8 cellular contexts compared by ENCODE assay signal in genomic region chr6:83884523-83884922, GRCh38. TPM values are rescaled to one million over a fixed set of nuclear protein-coding genes. Genes with fewer than 3 reads are reported as not detected.
A peak's percentile ranks its signal among the peaks of the same experiment; 100 is the strongest.
DNase-seq lines count a peak whose midpoint lies in the region; ATAC-seq, FAIRE-seq and TF ChIP-seq lines count a peak whose summit lies in the region.

No MANE protein-coding gene starts in this region.

- H3K27ac ChIP-seq in GM23248 (no peak overlapping the region), PC-3 (ENCODE audit: low read length) (no peak overlapping the region), H1 (ENCODE audit: low read depth, low read length) (no peak overlapping the region)
- no peak overlapping the region for H3K27ac ChIP-seq in naive thymus-derived CD4-positive, alpha-beta T cell (ENCODE audit: low read depth, low read length)

- H3K9me3 Mint-ChIP-seq in activated naive CD4-positive, alpha-beta T cell treated with anti-CD3 and anti-CD28 coated beads, Interleukin-2, amount 50 U/mL, for 72 hours = peaks cover 0 to 6% of the 10 kb centered on the region in 2 donors
- H3K9me3 Mint-ChIP-seq in naive thymus-derived CD4-positive, alpha-beta T cell = peaks cover 0 to 3% (median 0%) of the 10 kb centered on the region in 11 donors
- H3K9me3 Mint-ChIP-seq in activated CD4-positive, alpha-beta memory T cell treated with anti-CD3 and anti-CD28 coated beads for 36 hours = no peaks in the 10 kb centered on the region

- no peak overlapping the region for H3K14ac ChIP-seq in H1 (ENCODE audit: insufficient read length)

- BruUV-seq in PC-3 (replicated peaks; lab: Mats Ljungman, UMichigan) = no TSS peak

- no peaks in the 10 kb centered on the region for H3K23me2 ChIP-seq in H1 (ENCODE audit: low read depth, low read length)

- H3K36me3 Mint-ChIP-seq in activated naive CD4-positive, alpha-beta T cell treated with anti-CD3 and anti-CD28 coated beads, Interleukin-2, amount 50 U/mL, for 72 hours = peaks cover 0 to 5% of the 10 kb centered on the region in 2 donors
- peaks cover 0 to 6% (median 1%) of the 10 kb centered on the region in 5 donors for H3K36me3 Mint-ChIP-seq in naive thymus-derived CD4-positive, alpha-beta T cell
- H3K36me3 Mint-ChIP-seq in activated CD4-positive, alpha-beta memory T cell treated with anti-CD3 and anti-CD28 coated beads for 36 hours = no peaks in the 10 kb centered on the region

- no peak overlapping the region for H2BK120ac ChIP-seq in H1 (replicated peaks; ENCODE audit: low read depth, low read length)

- 3 to 5% methylated on average over 4 of the region's 4 CpGs for WGBS in GM23248 (ENCODE audit: low coverage in 1 of 2, low lambda C conversion rate in 2 of 2, missing lambda C conversion rate in 2 of 2), 2 experiments
- WGBS in H1 (ENCODE audit: extremely low coverage in 1 of 2, insufficient coverage in 1 of 2, insufficient read length in 1 of 2, insufficient replicate concordance in 2 of 2, low coverage in 1 of 2, low lambda C conversion rate in 2 of 2, missing lambda C conversion rate in 1 of 2), 2 experiments = 64% methylated on average over 4 of the region's 4 CpGs; no CpG with 5 or more reads in 1 of the 2 experiments

- peak; percentile 42 for FAIRE-seq in H1 (lab: Jason Lieb, UNC)

- H3K4me1 ChIP-seq in GM23248 (ENCODE audit: insufficient read depth) = 0 out of 2 replicates have a peak, but pooled peaks cover 3% of the 10 kb centered on the region
- H3K4me1 ChIP-seq in PC-3 (ENCODE audit: insufficient read depth, low read length) = peaks cover 3% of the 10 kb centered on the region; the same call in 1 of the 2 replicates
- no peaks in the 10 kb centered on the region for H3K4me1 ChIP-seq in H1 (replicated peaks in 1 of 4; ENCODE audit: control insufficient read depth in 3 of 4, insufficient read depth in 4 of 4, low read length in 3 of 4)
- H3K4me1 ChIP-seq in naive thymus-derived CD4-positive, alpha-beta T cell (ENCODE audit: control insufficient read depth in 2 of 2, insufficient read depth in 2 of 2, low read length in 2 of 2) = no peaks in the 10 kb centered on the region

- H2AFZ ChIP-seq in GM23248 (no peak overlapping the region), PC-3 (ENCODE audit: low read length) (no peak overlapping the region), H1 (ENCODE audit: low read length) (no peak overlapping the region)

- no peak for TF ChIP-seq EP300 in H1 (IDR thresholded peaks at IDR 0.05; ENCODE audit: borderline replicate concordance in 1 of 2, low read depth in 2 of 2, low read length in 2 of 2)

- H3K4me3 Mint-ChIP-seq in naive thymus-derived CD4-positive, alpha-beta T cell = no peak overlapping the region
- H3K4me3 Mint-ChIP-seq in activated CD4-positive, alpha-beta memory T cell treated with anti-CD3 and anti-CD28 coated beads for 36 hours = no peak overlapping the region

- H3K4me2 ChIP-seq in GM23248 (ENCODE audit: unreplicated experiment) (no peak overlapping the region), PC-3 (ENCODE audit: low read length) (no peak overlapping the region), H1 (ENCODE audit: insufficient read depth in 1 of 2, low read depth in 2 of 2, low read length in 2 of 2) (no peak overlapping the region)

- no peak overlapping the region for H3K23ac ChIP-seq in H1 (ENCODE audit: insufficient read length)

- peak; percentile 85 to 92 for TF ChIP-seq RAD21 in H1 (IDR thresholded peaks at IDR 0.05 in 1 of 2, conservative IDR thresholded peaks at IDR 0.05 in 1 of 2; ENCODE audit: low read depth in 2 of 2, low read length in 2 of 2)

- H4K8ac ChIP-seq in H1 (ENCODE audit: extremely low read depth, insufficient read depth, low read length) = no peak overlapping the region

- no peak overlapping the region for H2BK20ac ChIP-seq in H1 (ENCODE audit: low read length)

- no peak overlapping the region for H2BK15ac ChIP-seq in H1 (ENCODE audit: low read length)

- H3K56ac ChIP-seq in H1 (replicated peaks; ENCODE audit: insufficient read length, low read depth, low read length) = no peak overlapping the region

- H3K27me3 ChIP-seq in GM23248 (replicated peaks; ENCODE audit: insufficient read depth) = no peaks in the 10 kb centered on the region
- H3K27me3 ChIP-seq in PC-3 (ENCODE audit: low read length) = no peaks in the 10 kb centered on the region
- no peaks in the 10 kb centered on the region for H3K27me3 ChIP-seq in H1 (replicated peaks in 1 of 4; ENCODE audit: control insufficient read depth in 3 of 4, extremely low read depth in 1 of 4, insufficient read depth in 3 of 4, low read length in 3 of 4)
- no peaks in the 10 kb centered on the region for H3K27me3 ChIP-seq in naive thymus-derived CD4-positive, alpha-beta T cell (ENCODE audit: control insufficient read depth in 2 of 2, insufficient read depth in 2 of 2, low read length in 2 of 2)

- TF ChIP-seq CTCF in PC-3 (conservative IDR thresholded peaks at IDR 0.05; ENCODE audit: low read depth, low read length) (peak; percentile 81), H1 (IDR thresholded peaks at IDR 0.05; ENCODE audit: control extremely low read depth in 1 of 3, insufficient read depth in 1 of 3, low read depth in 1 of 3, low read length in 3 of 3) (peak in 2 of 3 experiments; percentile 20 to 56; a peak in 2 of 4 replicates)

- CTCF ChIA-PET in PC-3 (lab: Charles Lee) (no interaction called here), H1 (lab: Charles Lee; ENCODE audit: partially characterized antibody) (interaction anchor here (0.6 to 2.0 kb wide), 6 partner anchors 12 to 357 kb away, joined by 3 to 6 read pairs (median 4); no protein-coding TSS in a partner anchor)
- CTCF ChIA-PET in naive thymus-derived CD4-positive, alpha-beta T cell (lab: Charles Lee) = interaction anchor here (1.9 to 2.4 kb wide), 2 partner anchors 336 to 344 kb away, joined by 10 to 12 read pairs; partner anchors contain the start of gene CEP162
- CTCF ChIA-PET in activated CD4-positive, alpha-beta memory T cell treated with anti-CD3 and anti-CD28 coated beads for 36 hours (lab: Charles Lee) = interaction anchor here (0.8 to 1.2 kb wide), 7 partner anchors 23 to 1437 kb away, joined by 3 to 12 read pairs (median 3); partner anchors contain the start of genes CEP162 and CYB5R4

- H3K9me2 ChIP-seq in GM23248 (ENCODE audit: insufficient read depth) (no peaks in the 10 kb centered on the region), PC-3 (replicated peaks; ENCODE audit: low read length) (no peaks in the 10 kb centered on the region)

- in situ Hi-C loops in GM23248 (cut with MboI) = loop anchor here (25.0 kb wide), 3 partner anchors 678 to 1453 kb away; partner anchors contain the start of gene TBX18

- H2AK5ac ChIP-seq in H1 (ENCODE audit: low read depth, low read length) = no peak overlapping the region

- no peak for TF ChIP-seq POLR2A in H1 (IDR thresholded peaks at IDR 0.05; ENCODE audit: control extremely low read depth in 1 of 2, low read depth in 2 of 2, low read length in 2 of 2)

- POLR2A ChIA-PET in PC-3 (lab: Charles Lee; ENCODE audit: unreplicated experiment) (no interaction called here), H1 (lab: Charles Lee; ENCODE audit: partially characterized antibody) (no interaction called here)
- POLR2A ChIA-PET in naive thymus-derived CD4-positive, alpha-beta T cell (lab: Charles Lee) = no interaction called here
- POLR2A ChIA-PET in activated CD4-positive, alpha-beta memory T cell treated with anti-CD3 and anti-CD28 coated beads for 36 hours (lab: Charles Lee) = no interaction called here

- no peak overlapping the region for H3K18ac ChIP-seq in H1 (ENCODE audit: extremely low read depth, low read length)

- no peak overlapping the region for H2BK5ac ChIP-seq in H1 (ENCODE audit: low read depth, low read length)

- H2BK12ac ChIP-seq in H1 (ENCODE audit: low read depth, low read length) = no peak overlapping the region

- H3F3A ChIP-seq in GM23248 (ENCODE audit: insufficient read depth) (no peaks in the 10 kb centered on the region), PC-3 (ENCODE audit: low read length, unreplicated experiment) (no peaks in the 10 kb centered on the region)

- H3K27ac Mint-ChIP-seq in activated naive CD4-positive, alpha-beta T cell treated with anti-CD3 and anti-CD28 coated beads, Interleukin-2, amount 50 U/mL, for 72 hours = no peak overlapping the region
- H3K27ac Mint-ChIP-seq in naive thymus-derived CD4-positive, alpha-beta T cell = no peak overlapping the region
- H3K27ac Mint-ChIP-seq in activated CD4-positive, alpha-beta memory T cell treated with anti-CD3 and anti-CD28 coated beads for 36 hours = no peak overlapping the region

- H3K9me3 ChIP-seq in GM23248 (ENCODE audit: low read depth) (no peaks in the 10 kb centered on the region), PC-3 (ENCODE audit: low read length) (no peaks in the 10 kb centered on the region), H1 (ENCODE audit: insufficient read depth in 2 of 2, low read depth in 1 of 2, low read length in 1 of 2) (no peaks in the 10 kb centered on the region)
- no peaks in the 10 kb centered on the region for H3K9me3 ChIP-seq in naive thymus-derived CD4-positive, alpha-beta T cell (ENCODE audit: control insufficient read depth in 2 of 3, low read length in 3 of 3)

- intact Hi-C loops in PC-3 (cut with micrococcal nuclease) = loop anchor here (1.0 to 5.0 kb wide), 2 partner anchors 143 to 337 kb away; no protein-coding TSS in a partner anchor
- intact Hi-C loops in naive thymus-derived CD4-positive, alpha-beta T cell (cut with micrococcal nuclease) = loop anchor here (1.0 to 10.0 kb wide), 6 partner anchors 26 to 1599 kb away; partner anchors contain the start of genes CEP162 (in 1 of the 2) and CYB5R4 (in 1 of the 2)
- intact Hi-C loops in activated CD4-positive, alpha-beta memory T cell treated with anti-CD3 and anti-CD28 coated beads for 36 hours (cut with micrococcal nuclease) = loop anchor here (1.0 to 10.0 kb wide), 3 partner anchors 336 to 890 kb away; no protein-coding TSS in a partner anchor

- H3K27me3 Mint-ChIP-seq in naive thymus-derived CD4-positive, alpha-beta T cell = no peaks in the 10 kb centered on the region
- H3K27me3 Mint-ChIP-seq in activated CD4-positive, alpha-beta memory T cell treated with anti-CD3 and anti-CD28 coated beads for 36 hours = no peaks in the 10 kb centered on the region

- no peak overlapping the region for H4K91ac ChIP-seq in H1 (replicated peaks; ENCODE audit: insufficient read length, low read length)

- no peak overlapping the region for H4K5ac ChIP-seq in H1 (ENCODE audit: insufficient read length, low read depth, low read length)

- no peak overlapping the region for H3K9ac ChIP-seq in GM23248
- H3K9ac ChIP-seq in PC-3 (ENCODE audit: low read length) = no peak overlapping the region
- no peak overlapping the region for H3K9ac ChIP-seq in H1 (replicated peaks in 1 of 4; ENCODE audit: extremely low read depth in 1 of 4, low read depth in 3 of 4, low read length in 3 of 4)

- H4K20me1 ChIP-seq in GM23248 (ENCODE audit: insufficient read depth) (no peaks in the 10 kb centered on the region), PC-3 (ENCODE audit: low read length) (no peaks in the 10 kb centered on the region), H1 (replicated peaks in 1 of 2; ENCODE audit: control insufficient read depth in 1 of 2, insufficient read depth in 2 of 2, low read length in 2 of 2) (no peaks in the 10 kb centered on the region)

- H3K79me1 ChIP-seq in H1 (ENCODE audit: low read depth, low read length) = no peaks in the 10 kb centered on the region; the same call in 1 of the 2 replicates

- 0 out of 2 replicates have a peak overlapping the region, but pooled peaks have one; percentile 1 for H3K4me3 ChIP-seq in GM23248
- H3K4me3 ChIP-seq in Jurkat, Clone E6-1 (ENCODE audit: low read length) = no peak overlapping the region
- H3K4me3 ChIP-seq in PC-3 (ENCODE audit: low read length) = no peak overlapping the region
- no peak overlapping the region for H3K4me3 ChIP-seq in H1 (ENCODE audit: extremely low read depth in 1 of 4, insufficient read depth in 2 of 4, low read depth in 3 of 4, low read length in 4 of 4)
- no peak overlapping the region for H3K4me3 ChIP-seq in naive thymus-derived CD4-positive, alpha-beta T cell (ENCODE audit: low read length)

- ATAC-seq in activated naive CD4-positive, alpha-beta T cell treated with anti-CD3 and anti-CD28 coated beads, Interleukin-2, amount 50 U/mL, for 72 hours = peak; percentile 40 to 56
- peak; percentile 78 for ATAC-seq in PC-3
- ATAC-seq in naive thymus-derived CD4-positive, alpha-beta T cell = peak; percentile 77

- DNase-seq in activated naive CD4-positive, alpha-beta T cell treated with anti-CD3 and anti-CD28 coated beads, Interleukin-2, amount 50 U/mL, for 72 hours (ENCODE audit: low spot score in 2 of 2) = no peak
- no peak for DNase-seq in activated naive CD4-positive, alpha-beta T cell (lab: John Stamatoyannopoulos, UW)
- peak; percentile 70 for DNase-seq in GM23248
- peak; percentile 69 for DNase-seq in Jurkat, Clone E6-1 (ENCODE audit: low read depth, low spot score)
- peak; percentile 67 for DNase-seq in PC-3
- no peak for DNase-seq in H1 (ENCODE audit: low read depth in 1 of 2, low spot score in 2 of 2)
- peak in 6 of 9 donors; percentile 17 to 54 (median 44) for DNase-seq in naive thymus-derived CD4-positive, alpha-beta T cell
- no peak for DNase-seq in activated CD4-positive, alpha-beta memory T cell treated with anti-CD3 and anti-CD28 coated beads for 36 hours

- peaks cover 29% of the 10 kb centered on the region for H3K79me2 ChIP-seq in GM23248 (ENCODE audit: insufficient read depth)
- H3K79me2 ChIP-seq in PC-3 (ENCODE audit: low read length) = no peaks in the 10 kb centered on the region
- H3K79me2 ChIP-seq in H1 (ENCODE audit: control insufficient read depth in 1 of 2, insufficient read depth in 2 of 2, low read length in 2 of 2) = peaks cover 0 to 4% of the 10 kb centered on the region in 2 experiments; a peak in 2 of 4 replicates

- H3K4me1 Mint-ChIP-seq in naive thymus-derived CD4-positive, alpha-beta T cell = peaks cover 7 to 55% (median 28%) of the 10 kb centered on the region in 7 donors
- H3K4me1 Mint-ChIP-seq in activated CD4-positive, alpha-beta memory T cell treated with anti-CD3 and anti-CD28 coated beads for 36 hours (ENCODE audit: low read depth) = peaks cover 14% of the 10 kb centered on the region

- H3K4ac ChIP-seq in H1 (replicated peaks; ENCODE audit: insufficient read length, low read depth, low read length) = no peak overlapping the region

- H3K36me3 ChIP-seq in GM23248 (ENCODE audit: low read depth) = no peaks in the 10 kb centered on the region
- no peaks in the 10 kb centered on the region; the same call in 1 of the 2 replicates for H3K36me3 ChIP-seq in PC-3 (ENCODE audit: low read depth, low read length)
- H3K36me3 ChIP-seq in H1 (ENCODE audit: control insufficient read depth in 2 of 4, insufficient read depth in 4 of 4, low read length in 3 of 4) = no peaks in the 10 kb centered on the region
- H3K36me3 ChIP-seq in naive thymus-derived CD4-positive, alpha-beta T cell (ENCODE audit: control insufficient read depth in 2 of 3, insufficient read depth in 3 of 3, low read length in 3 of 3) = no peaks in the 10 kb centered on the region

RNA-seq across cellular contexts. Expression of gene CYB5R4, which starts 25.0 kb away (rescaled TPM):
- 10 to 100 TPM; 25.8 to 42.1 TPM for total RNA-seq in activated naive CD4-positive, alpha-beta T cell treated with anti-CD3 and anti-CD28 coated beads, Interleukin-2, amount 50 U/mL, for 72 hours
- total RNA-seq in GM23248 (2014; rRNA removed; shearing (Covaris generic)) = 4.1 and 26.7 TPM in 2 replicates
- polyA plus RNA-seq in GM23248 (2016; fragmentation: Nextera tagmentation; extraction: Ambion mirVana) (15.8 and 17.5 TPM in 2 replicates), H1 (2011; rRNA removed) (0.75 and 2.8 TPM in 2 replicates)
- 21.1 TPM for polyA plus RNA-seq in Jurkat, Clone E6-1 (2012; ENCODE audit: insufficient read depth, insufficient read length)
- total RNA-seq in PC-3 (2014; rRNA removed) = 5.1 and 5.6 TPM in 2 replicates
- 14.6 TPM in 2 replicates for total RNA-seq in H1 (2021; fragmentation: NEBNext Ultra II Directional; extraction: Animal tissue kit (Norgen Biotek cat#: 25700))
- 3.9 TPM for polyA plus RNA-seq in H1 (2011; cell fraction: cytosol; rRNA removed)
- 0.94 TPM for polyA plus RNA-seq in H1 (2011; cell fraction: nucleus; rRNA removed)
- 5.9 to 8.8 TPM (median 6.6 TPM) in 4 replicates for polyA plus RNA-seq in H1 (2012, experiment 1 of 2)
- polyA plus RNA-seq in H1 (2012, experiment 2 of 2) = 0.37 TPM
- 3.4 TPM for polyA plus RNA-seq in H1 (2013, experiment 1 of 2)
- 4.1 TPM for polyA plus RNA-seq in H1 (2013, experiment 2 of 2)
- polyA minus RNA-seq in H1 (2011; rRNA and poly(A)+ RNA removed) = 2.2 and 5.2 TPM in 2 replicates
- polyA minus RNA-seq in H1 (2011; cell fraction: cytosol; rRNA and poly(A)+ RNA removed) = 6.5 TPM
- 5.3 TPM for polyA minus RNA-seq in H1 (2011; cell fraction: nucleus; rRNA and poly(A)+ RNA removed)
- 10 to 100 TPM; 17.8 to 38.6 (median 21.0) TPM for total RNA-seq in naive thymus-derived CD4-positive, alpha-beta T cell
- polyA plus RNA-seq in naive thymus-derived CD4-positive, alpha-beta T cell = 10 to 100 TPM; 14.9 to 20.0 TPM
- total RNA-seq in activated CD4-positive, alpha-beta memory T cell treated with anti-CD3 and anti-CD28 coated beads for 36 hours = 10 to 100 TPM; 26.2 to 29.8 TPM

RNA-seq across cellular contexts. Expression of gene RIPPLY2, which starts 31.4 kb away (rescaled TPM):
- total RNA-seq in activated naive CD4-positive, alpha-beta T cell treated with anti-CD3 and anti-CD28 coated beads, Interleukin-2, amount 50 U/mL, for 72 hours = not detected
- not detected in 2 replicates for total RNA-seq in GM23248 (2014; rRNA removed; shearing (Covaris generic))
- polyA plus RNA-seq in GM23248 (2016; fragmentation: Nextera tagmentation; extraction: Ambion mirVana) (not detected in 2 replicates), H1 (2011; rRNA removed) (1.3 and 1.5 TPM in 2 replicates)
- polyA plus RNA-seq in Jurkat, Clone E6-1 (2012; ENCODE audit: insufficient read depth, insufficient read length) = not detected
- total RNA-seq in PC-3 (2014; rRNA removed) = not detected in 2 replicates
- total RNA-seq in H1 (2021; fragmentation: NEBNext Ultra II Directional; extraction: Animal tissue kit (Norgen Biotek cat#: 25700)) = 0.74 and 1.9 TPM in 2 replicates
- 1.7 TPM for polyA plus RNA-seq in H1 (2011; cell fraction: cytosol; rRNA removed)
- polyA plus RNA-seq in H1 (2011; cell fraction: nucleus; rRNA removed) = 0.19 TPM
- 1.8 to 3.6 TPM (median 2.3 TPM) in 4 replicates for polyA plus RNA-seq in H1 (2012, experiment 1 of 2)
- polyA plus RNA-seq in H1 (2012, experiment 2 of 2) = 5.4 TPM
- polyA plus RNA-seq in H1 (2013, experiment 1 of 2) = 1.5 TPM
- polyA plus RNA-seq in H1 (2013, experiment 2 of 2) = 1.6 TPM
- 0.27 TPM in 1 of 2 replicates, not detected in the other for polyA minus RNA-seq in H1 (2011; rRNA and poly(A)+ RNA removed)
- polyA minus RNA-seq in H1 (2011; cell fraction: cytosol; rRNA and poly(A)+ RNA removed) = not detected
- 1.3 TPM for polyA minus RNA-seq in H1 (2011; cell fraction: nucleus; rRNA and poly(A)+ RNA removed)
- not detected for total RNA-seq in naive thymus-derived CD4-positive, alpha-beta T cell
- not detected for polyA plus RNA-seq in naive thymus-derived CD4-positive, alpha-beta T cell
- not detected for total RNA-seq in activated CD4-positive, alpha-beta memory T cell treated with anti-CD3 and anti-CD28 coated beads for 36 hours

Comparison
In these comparisons a context has a peak if more than half of its experiments do, and no peak if none do; other contexts are left out.
1. DNase-seq: peak in GM23248 (single experiment), Jurkat, Clone E6-1 (single experiment), PC-3 (single experiment) and naive thymus-derived CD4-positive, alpha-beta T cell (6 of 9); none in activated naive CD4-positive, alpha-beta T cell treated with anti-CD3 and anti-CD28 coated beads, Interleukin-2, amount 50 U/mL, for 72 hours (0 of 2), activated naive CD4-positive, alpha-beta T cell (0 of 4), H1 (0 of 2) and activated CD4-positive, alpha-beta memory T cell treated with anti-CD3 and anti-CD28 coated beads for 36 hours (single experiment).
2. Peak in every context shown above with its lines, with median percentiles within 50 percentile points of each other: ATAC-seq.